Comparison of ENCODE assay signal across 16 cellular contexts in the genomic region with DNA sequence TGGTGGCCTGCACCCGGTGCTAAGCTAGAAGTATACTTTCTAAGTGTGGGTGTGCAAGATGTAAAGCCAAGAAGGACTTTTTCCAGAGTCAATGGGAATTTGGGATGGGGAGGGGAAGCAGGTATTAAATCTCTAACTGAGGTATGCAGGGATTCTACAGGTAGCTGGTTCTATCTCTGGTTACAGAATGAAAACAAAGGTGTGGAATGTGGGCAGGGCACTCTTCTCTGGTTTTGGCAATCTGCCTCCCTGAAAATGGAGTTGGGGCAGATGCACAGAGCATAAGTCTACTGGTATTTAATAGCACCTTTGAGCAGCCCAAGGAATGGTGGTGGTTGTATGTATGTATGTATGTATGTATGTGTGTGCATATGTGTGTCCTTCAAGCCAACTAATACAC.
"Had no signal": no experiment of that assay in that cellular context is flagged by ENCODE, and none has a peak within 500 bp of the region (broad histone marks: within the 10 kb centered on the region; RNA-seq: fewer than 3 reads in every experiment).

No MANE protein-coding gene starts in this region.

- H3K4me3 Mint-ChIP-seq: naive thymus-derived CD4-positive, alpha-beta T cell had no signal

- H3K27ac ChIP-seq: adrenal gland, coronary artery, epithelial cell of prostate, gastroesophageal sphincter, lower lobe of right lung, neutrophil, right atrium auricular region, thyroid gland, vagina had no signal

- H3K27me3 Mint-ChIP-seq: naive thymus-derived CD4-positive, alpha-beta T cell had no signal

- H3K4me1 ChIP-seq: adrenal gland, lower lobe of right lung, right atrium auricular region, vagina had no signal

- DNase-seq: activated naive CD4-positive, alpha-beta T cell treated with anti-CD3 and anti-CD28 coated beads, Interleukin-2, amount 50 U/mL, for 16 hours; activated T-cell treated with anti-CD3 and anti-CD28 coated beads, Interleukin-2, amount 50 U/mL, for 1 hour; adrenal gland; central memory CD4-positive, alpha-beta T cell; effector memory CD4-positive, alpha-beta T cell; lower lobe of right lung; naive thymus-derived CD4-positive, alpha-beta T cell; posterior cingulate gyrus; small intestine; thyroid gland had no signal

- H3K36me3 ChIP-seq: adrenal gland, gastroesophageal sphincter, lower lobe of right lung, neutrophil, right atrium auricular region, thyroid gland, vagina had no signal

- H3K9me3 Mint-ChIP-seq: naive thymus-derived CD4-positive, alpha-beta T cell had no signal

- H3K4me3 ChIP-seq: adrenal gland, coronary artery, gastroesophageal sphincter, lower lobe of right lung, right atrium auricular region, thyroid gland, vagina had no signal

- H3K27me3 ChIP-seq: adrenal gland, gastroesophageal sphincter, neutrophil, right atrium auricular region, thyroid gland, vagina had no signal

- H3K36me3 Mint-ChIP-seq: naive thymus-derived CD4-positive, alpha-beta T cell had no signal

- ATAC-seq: gastroesophageal sphincter; lower lobe of right lung; naive thymus-derived CD4-positive, alpha-beta T cell had no signal

- H3K9me3 ChIP-seq: adrenal gland, gastroesophageal sphincter, lower lobe of right lung, neutrophil, right atrium auricular region, thyroid gland, vagina had no signal

- H3K27ac Mint-ChIP-seq: naive thymus-derived CD4-positive, alpha-beta T cell had no signal
